Comparison of ENCODE assay signal across 9 cellular contexts in the genomic region with DNA sequence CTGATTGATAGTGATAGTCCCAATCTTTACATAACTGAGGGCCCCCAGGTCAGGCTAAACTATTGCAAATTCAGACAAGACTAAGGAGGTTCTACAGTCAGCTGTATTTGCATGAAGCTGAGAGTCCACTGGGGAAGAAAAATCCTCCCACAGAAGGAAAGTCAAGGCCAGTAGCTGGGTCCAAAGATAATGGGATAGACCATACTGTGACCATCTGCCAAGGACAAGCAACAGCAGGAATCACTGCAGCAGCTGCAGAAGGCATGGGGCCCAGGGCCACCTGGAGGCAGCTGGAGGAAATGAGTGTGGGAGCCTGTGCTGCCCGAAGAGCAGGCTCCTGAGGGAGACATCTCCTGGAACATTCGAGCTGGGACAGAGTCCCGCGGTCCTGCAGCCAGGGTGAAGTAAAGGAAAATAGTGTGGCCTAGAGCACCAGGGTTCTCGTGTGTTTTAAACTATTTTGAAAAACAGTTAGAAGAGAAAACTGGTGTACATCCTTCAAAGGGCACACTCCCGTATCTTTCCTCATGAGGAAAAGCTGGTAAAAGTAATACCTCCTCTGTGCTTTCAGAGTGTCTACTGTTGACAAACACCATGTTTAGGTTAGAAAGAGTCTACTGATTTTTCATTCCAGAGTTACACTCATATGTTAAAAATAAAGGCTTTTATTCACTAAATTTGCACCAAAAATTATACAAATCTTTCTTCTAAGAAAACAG. TPM values are rescaled to one million over a fixed set of nuclear protein-coding genes. Genes with fewer than 3 reads are reported as not detected.
DNase-seq lines count a peak whose midpoint lies in the region; ATAC-seq, FAIRE-seq and TF ChIP-seq lines count a peak whose summit lies in the region.
"Had no signal": no experiment of that assay in that cellular context is flagged by ENCODE, and none has a peak within 500 bp of the region (broad histone marks: within the 10 kb centered on the region; RNA-seq: fewer than 3 reads in every experiment).

No MANE protein-coding gene starts in this region.

- peaks cover 19% of the 10 kb centered on the region for H3K4me1 ChIP-seq in ovary (ENCODE audit: insufficient read depth)

- TF ChIP-seq CTCF in ovary (IDR thresholded peaks at IDR 0.05), result peak; percentile 42 to 83 (median 83)
- no peak for TF ChIP-seq CTCF in CD4-positive, alpha-beta T cell (IDR thresholded peaks at IDR 0.05)

- CTCF ChIA-PET in CD4-positive, alpha-beta T cell (lab: Charles Lee), result no interaction called here

- peak; percentile 63 for FAIRE-seq in TTC549 (lab: Jason Lieb, UNC)
- no peak for FAIRE-seq in GM12891 (lab: Jason Lieb, UNC)

- ATAC-seq in GM21786 (IDR thresholded peaks at IDR 0.05; ENCODE audit: unreplicated experiment), result peak; percentile 66
- ATAC-seq in CD4-positive, alpha-beta T cell (ENCODE audit: poor library complexity), result no peak

- no peak for TF ChIP-seq EP300 in ovary (IDR thresholded peaks at IDR 0.05)

- peak overlapping the region; percentile 31 to 84 for H3K27ac ChIP-seq in ovary
- no peak overlapping the region for H3K27ac ChIP-seq in CD4-positive, alpha-beta T cell (ENCODE audit: low read depth, low read length)

- H3K4me3 Mint-ChIP-seq in CD4-positive, alpha-beta T cell, result no peak overlapping the region
- H3K4me3 Mint-ChIP-seq: activated B cell treated with CpG ODN at 0.5 μM for 24 hours had no signal

- POLR2A ChIA-PET in CD4-positive, alpha-beta T cell (lab: Charles Lee), result no interaction called here

- WGBS in ovary, 3 donors, result 4 to 6% (median 4%) methylated on average over 6 of the region's 6 CpGs

- no peaks in the 10 kb centered on the region for H3K36me3 Mint-ChIP-seq in CD4-positive, alpha-beta T cell (ENCODE audit: low read depth)

- no peak overlapping the region for H3K4me3 ChIP-seq in ovary

- no peak overlapping the region for H3K27ac Mint-ChIP-seq in CD4-positive, alpha-beta T cell
- H3K27ac Mint-ChIP-seq: activated B cell treated with CpG ODN at 0.5 μM for 24 hours had no signal

- no peaks in the 10 kb centered on the region for H3K27me3 ChIP-seq in ovary
- H3K27me3 ChIP-seq in CD4-positive, alpha-beta T cell (ENCODE audit: control insufficient read depth, insufficient read depth, low read length), result no peaks in the 10 kb centered on the region

- TF ChIP-seq POLR2A in ovary (IDR thresholded peaks at IDR 0.05), result peak; percentile 23
- TF ChIP-seq POLR2A in GM12891 (IDR thresholded peaks at IDR 0.05; ENCODE audit: low read depth, low read length), result no peak

- intact Hi-C loops in ovary (cut with DNase I), result loop anchor here in 2 of 4 donors (2.0 to 10.0 kb wide), 4 partner anchors 19 to 505 kb away; a partner anchor contains a TSS
- intact Hi-C loops in CD4-positive, alpha-beta T cell (cut with DNase I, micrococcal nuclease), result loop anchor here in 1 of 2 experiments (10.0 kb wide), 1 partner anchor 515 kb away; no protein-coding TSS in a partner anchor

- no peaks in the 10 kb centered on the region for H3K9me3 Mint-ChIP-seq in CD4-positive, alpha-beta T cell
- H3K9me3 Mint-ChIP-seq: activated B cell treated with CpG ODN at 0.5 μM for 24 hours had no signal

- H3K9me3 ChIP-seq in ovary, result no peaks in the 10 kb centered on the region
- H3K9me3 ChIP-seq in CD4-positive, alpha-beta T cell (ENCODE audit: control insufficient read depth, low read length), result no peaks in the 10 kb centered on the region

- no peaks in the 10 kb centered on the region for H3K4me1 Mint-ChIP-seq in CD4-positive, alpha-beta T cell (ENCODE audit: low read depth)
- H3K4me1 Mint-ChIP-seq: activated B cell treated with CpG ODN at 0.5 μM for 24 hours had no signal

- DNase-seq in DMS53 treated with DMSO at 0.1 percent for 48 hours (lab: John Stamatoyannopoulos, UW; ENCODE audit: unreplicated experiment), result peak; percentile 70
- DNase-seq in NCI-H1092 treated with DMSO at 0.1 percent for 48 hours (lab: John Stamatoyannopoulos, UW), result peak; percentile 9
- peak; percentile 43 for DNase-seq in foreskin melanocyte
- DNase-seq in ovary, result peak; percentile 87 to 91 (median 90)
- DNase-seq in CD4-positive, alpha-beta T cell, result no peak
- DNase-seq in GM12891 (ENCODE audit: insufficient read length, low spot score), result no peak
- DNase-seq: activated B cell treated with CpG ODN at 0.5 μM for 24 hours had no signal

- H3K36me3 ChIP-seq in ovary, result no peaks in the 10 kb centered on the region

- H3K27me3 Mint-ChIP-seq in CD4-positive, alpha-beta T cell, result peaks cover 4% of the 10 kb centered on the region

TF ChIP-seq in GM12891, 5 proteins besides CTCF, POLR2A, EP300 and RAD21:
- TF ChIP-seq POLR2AphosphoS5 (IDR thresholded peaks at IDR 0.05; ENCODE audit: low read depth, low read length) (no peak), PAX5 (IDR thresholded peaks at IDR 0.05; ENCODE audit: insufficient read depth, low read length, severe bottlenecking) (no peak), SPI1 (IDR thresholded peaks at IDR 0.05; ENCODE audit: low read depth, low read length) (no peak), TAF1 (IDR thresholded peaks at IDR 0.05; ENCODE audit: low read depth, low read length) (no peak), POU2F2 (IDR thresholded peaks at IDR 0.05; ENCODE audit: low read depth, low read length) (no peak)

RNA-seq across cellular contexts. Expression of a gene that starts 13.1 kb away (rescaled TPM):
- 1 to 10 TPM in 2 of 7 donors, under 1 TPM in 2, not detected in 3; 0.35 to 5.5 (median 0.93) TPM for total RNA-seq in ovary
- not detected for polyA plus RNA-seq in ovary
- total RNA-seq in CD4-positive, alpha-beta T cell, result not detected
- not detected for polyA plus RNA-seq in GM12891 (2012; ENCODE audit: low read depth, missing spikeins)
- total RNA-seq: activated B cell treated with CpG ODN at 0.5 μM for 24 hours had no signal

RNA-seq across cellular contexts. Expression of a gene that starts 19.7 kb away (rescaled TPM):
- 100 to 1,000 TPM in 1 of 7 donors, 10 to 100 TPM in 6; 26.1 to 125 (median 55.2) TPM for total RNA-seq in ovary
- 10 to 100 TPM; 24.6 to 52.1 TPM for polyA plus RNA-seq in ovary
- total RNA-seq in CD4-positive, alpha-beta T cell, result 1 to 10 TPM in 1 of 2 experiments, under 1 TPM in 1; 0.22 to 1.0 TPM
- polyA plus RNA-seq in GM12891 (2012; ENCODE audit: low read depth, missing spikeins), result 1.5 TPM
- total RNA-seq: activated B cell treated with CpG ODN at 0.5 μM for 24 hours had no signal

Comparison
In these comparisons a context has a peak if more than half of its experiments do, and no peak if none do; other contexts are left out.
1. DNase-seq: peak in DMS53 treated with DMSO at 0.1 percent for 48 hours (single experiment), NCI-H1092 treated with DMSO at 0.1 percent for 48 hours (single experiment), foreskin melanocyte (single experiment) and ovary (5 of 5); none in CD4-positive, alpha-beta T cell (0 of 10) and GM12891 (single experiment).
2. RNA of a gene that starts 19.7 kb away (total RNA-seq): 26.1 to 125 TPM in ovary; 0.22 to 1.0 TPM in CD4-positive, alpha-beta T cell; every median in the first group is over 10 times any median in the second.